8 cellular contexts compared by ENCODE assay signal in the genomic region with DNA sequence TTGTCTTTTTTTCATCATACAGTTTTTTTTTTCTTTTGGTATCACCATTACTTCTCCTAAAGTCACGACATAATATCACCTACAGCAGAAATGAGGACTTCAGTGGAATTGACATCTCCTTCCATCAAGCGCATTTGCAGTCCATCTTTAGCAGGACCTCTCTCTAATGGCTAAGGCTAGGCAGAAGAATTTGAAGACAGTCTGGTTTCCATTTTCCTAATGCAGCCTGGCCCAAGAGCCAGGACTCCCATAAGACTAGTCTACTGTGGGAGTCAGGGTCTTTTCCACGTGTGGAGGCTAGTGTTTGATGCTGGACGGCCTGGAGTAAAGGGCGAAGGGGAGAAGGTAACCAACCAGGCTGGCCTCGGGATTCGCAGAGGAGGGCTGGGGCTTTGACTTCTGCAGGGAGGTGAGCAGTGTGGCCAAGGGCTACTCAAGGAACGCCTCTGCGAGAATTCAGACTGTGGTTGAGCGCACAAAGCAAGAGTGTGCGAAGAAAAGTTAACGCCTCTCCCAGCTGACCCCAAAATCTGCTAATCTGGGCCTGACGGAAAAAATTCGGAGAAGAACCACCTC. TPM values are rescaled to one million over a fixed set of nuclear protein-coding genes. Genes with fewer than 3 reads are reported as not detected.
DNase-seq lines count a peak whose midpoint lies in the region; ATAC-seq and TF ChIP-seq lines count a peak whose summit lies in the region.

No MANE protein-coding gene starts in this region.

- H3K4me1 ChIP-seq in RWPE2 (ENCODE audit: insufficient read depth, poor library complexity, severe bottlenecking) (peaks cover 10% of the 10 kb centered on the region), esophagus muscularis mucosa (peaks cover 42 to 53% (median 47%) of the 10 kb centered on the region in 4 donors)

- no peaks in the 10 kb centered on the region for H3K9me3 ChIP-seq in RWPE2 (ENCODE audit: severe bottlenecking)
- H3K9me3 ChIP-seq in esophagus muscularis mucosa: no peaks in the 10 kb centered on the region

- no peaks in the 10 kb centered on the region for H3K27me3 ChIP-seq in RWPE2 (ENCODE audit: insufficient read depth, poor library complexity, severe bottlenecking)
- no peaks in the 10 kb centered on the region for H3K27me3 ChIP-seq in esophagus muscularis mucosa

- H3K27ac ChIP-seq in RWPE2 (ENCODE audit: poor library complexity, severe bottlenecking): peak overlapping the region; percentile 78
- peak overlapping the region; percentile 92 to 96 (median 94) for H3K27ac ChIP-seq in esophagus muscularis mucosa (replicated peaks in 1 of 4)

- intact Hi-C loops in esophagus muscularis mucosa (cut with DNase I): no loop called here

- H3K4me1 Mint-ChIP-seq in T-helper 1 cell treated with Interleukin-12 subunit alpha and Interleukin-12 subunit beta and Interleukin-4 antibody, amounts not matched to agents 30 μg/mL and 1 μg/mL, for 36 hours (ENCODE audit: low read depth): peaks cover 43% of the 10 kb centered on the region
- H3K4me1 Mint-ChIP-seq in neural crest cell: peaks cover 52% of the 10 kb centered on the region

- peak; percentile 3 for ATAC-seq in HG02840 (IDR thresholded peaks at IDR 0.05; ENCODE audit: low FRiP score, unreplicated experiment)
- ATAC-seq in RWPE2 (ENCODE audit: low read depth): peak; percentile 11; the same call in 2 of the 3 replicates

- peak overlapping the region; percentile 95 for H3K27ac Mint-ChIP-seq in T-helper 1 cell treated with Interleukin-12 subunit alpha and Interleukin-12 subunit beta and Interleukin-4 antibody, amounts not matched to agents 30 μg/mL and 1 μg/mL, for 36 hours
- peak overlapping the region; percentile 98 for H3K27ac Mint-ChIP-seq in neural crest cell (ENCODE audit: unreplicated experiment)

- no peaks in the 10 kb centered on the region for H3K9me3 Mint-ChIP-seq in T-helper 1 cell treated with Interleukin-12 subunit alpha and Interleukin-12 subunit beta and Interleukin-4 antibody, amounts not matched to agents 30 μg/mL and 1 μg/mL, for 36 hours
- no peaks in the 10 kb centered on the region for H3K9me3 Mint-ChIP-seq in neural crest cell

- H3K36me3 Mint-ChIP-seq in T-helper 1 cell treated with Interleukin-12 subunit alpha and Interleukin-12 subunit beta and Interleukin-4 antibody, amounts not matched to agents 30 μg/mL and 1 μg/mL, for 36 hours (ENCODE audit: low read depth): peaks cover 27% of the 10 kb centered on the region
- peaks cover 11% of the 10 kb centered on the region for H3K36me3 Mint-ChIP-seq in neural crest cell (ENCODE audit: low read depth)

- H3K4me3 Mint-ChIP-seq in T-helper 1 cell treated with Interleukin-12 subunit alpha and Interleukin-12 subunit beta and Interleukin-4 antibody, amounts not matched to agents 30 μg/mL and 1 μg/mL, for 36 hours: peak overlapping the region; percentile 90
- H3K4me3 Mint-ChIP-seq in neural crest cell: peak overlapping the region; percentile 89

- TF ChIP-seq EP300 in esophagus muscularis mucosa (IDR thresholded peaks at IDR 0.05): no peak

- peaks cover 34% of the 10 kb centered on the region for H3K36me3 ChIP-seq in RWPE2 (ENCODE audit: low read depth)
- H3K36me3 ChIP-seq in esophagus muscularis mucosa: peaks cover 8 to 31% (median 26%) of the 10 kb centered on the region in 4 donors

- TF ChIP-seq CTCF in RWPE2 (IDR thresholded peaks at IDR 0.05; ENCODE audit: poor library complexity, severe bottlenecking): no peak
- no peak for TF ChIP-seq CTCF in esophagus muscularis mucosa (IDR thresholded peaks at IDR 0.05)
- TF ChIP-seq CTCF in neural crest cell (conservative IDR thresholded peaks at IDR 0.05): no peak

- H3K27me3 Mint-ChIP-seq in T-helper 1 cell treated with Interleukin-12 subunit alpha and Interleukin-12 subunit beta and Interleukin-4 antibody, amounts not matched to agents 30 μg/mL and 1 μg/mL, for 36 hours (ENCODE audit: low read depth): no peaks in the 10 kb centered on the region
- H3K27me3 Mint-ChIP-seq in neural crest cell (ENCODE audit: low read depth): no peaks in the 10 kb centered on the region

- H3K4me3 ChIP-seq in RWPE2 (ENCODE audit: severe bottlenecking) (peak overlapping the region; percentile 50), esophagus muscularis mucosa (peak overlapping the region; percentile 75 to 87 (median 84))

- TF ChIP-seq POLR2A in esophagus muscularis mucosa (IDR thresholded peaks at IDR 0.05; ENCODE audit: low read depth): no peak

- DNase-seq in T-helper 1 cell (no peak), RWPE2 (ENCODE audit: low spot score) (no peak), esophagus muscularis mucosa (ENCODE audit: extremely low spot score) (no peak), neural crest cell (ENCODE audit: low read depth, low spot score) (peak; percentile 18), SIG-M5 treated with dmso at 0.1 percent for 504 hours (lab: John Stamatoyannopoulos, UW; ENCODE audit: unreplicated experiment) (no peak), COLO829 (ENCODE audit: low spot score) (no peak)

- 13% methylated on average over 13 of the region's 14 CpGs for WGBS in esophagus muscularis mucosa

RNA-seq across cellular contexts. Expression of gene ZNF740, which starts 0.7 kb away (rescaled TPM):
- total RNA-seq in esophagus muscularis mucosa (10 to 100 TPM; 12.4 to 19.6 (median 15.3) TPM), neural crest cell (52.7 and 59.6 TPM in 2 replicates)

RNA-seq across cellular contexts. Expression of gene CSAD, which starts 0.9 kb away (rescaled TPM):
- total RNA-seq in esophagus muscularis mucosa: 10 to 100 TPM; 10.8 to 27.8 (median 15.0) TPM
- 22.1 and 26.5 TPM in 2 replicates for total RNA-seq in neural crest cell

RNA-seq across cellular contexts. Expression of gene ITGB7, which starts 27.3 kb away (rescaled TPM):
- 1 to 10 TPM; 1.1 to 1.8 (median 1.4) TPM for total RNA-seq in esophagus muscularis mucosa
- total RNA-seq in neural crest cell: not detected in 2 replicates

RNA-seq across cellular contexts. Expression of gene RARG, which starts 52.2 kb away (rescaled TPM):
- total RNA-seq in esophagus muscularis mucosa (10 to 100 TPM; 10.3 to 26.1 (median 22.9) TPM), neural crest cell (5.4 and 5.9 TPM in 2 replicates)
